21 cellular contexts compared by ENCODE assay signal in genomic region chr14:39406560-39406959, GRCh38.
"Had no signal": no experiment of that assay in that cellular context is flagged by ENCODE, and none has a peak within 500 bp of the region (broad histone marks: within the 10 kb centered on the region; RNA-seq: fewer than 3 reads in every experiment).

No MANE protein-coding gene starts in this region.

- H3K9me3 Mint-ChIP-seq: immature natural killer cell had no signal

- H3K27me3 Mint-ChIP-seq: activated CD4-positive, alpha-beta T cell treated with anti-CD3 and anti-CD28 coated beads, Interleukin-2, amount 10 ng/mL, durations not matched to agents 7 days and 5 days; naive thymus-derived CD8-positive, alpha-beta T cell had no signal

- DNase-seq: activated CD4-positive, alpha-beta T cell treated with anti-CD3 and anti-CD28 coated beads, Interleukin-2, amount 10 ng/mL, durations not matched to agents 7 days and 5 days; activated CD4-positive, CD25-positive, alpha-beta regulatory T cell; activated CD8-positive, alpha-beta memory T cell treated with anti-CD3 and anti-CD28 coated beads, Interleukin-2, amount 50 U/mL, for 4 hours; activated gamma-delta T cell treated with Interleukin-2 at 50 U/mL for 16 hours; immature natural killer cell; kidney glomerular epithelial cell; left ventricle myocardium superior; naive thymus-derived CD8-positive, alpha-beta T cell; pancreas; stimulated activated CD4-positive, alpha-beta T cell treated with anti-CD3 and anti-CD28 coated beads, Interleukin-4, amount 100 ng/mL, for 1 hour; stomach; T-helper 1 cell; T-helper 9 cell; testis; upper lobe of right lung had no signal

- ATAC-seq: left ventricle myocardium superior; naive thymus-derived CD8-positive, alpha-beta T cell; pancreas; sciatic nerve; upper lobe of right lung had no signal

- H3K27ac ChIP-seq: ascending aorta, coronary artery, neutrophil, pancreas, stomach, testis, upper lobe of right lung had no signal

- H3K4me3 Mint-ChIP-seq: activated CD4-positive, alpha-beta T cell treated with anti-CD3 and anti-CD28 coated beads, Interleukin-2, amount 10 ng/mL, durations not matched to agents 7 days and 5 days; activated T-helper 1 cell treated with anti-CD3 and anti-CD28 coated beads, Interleukin-12 subunit alpha, Interleukin-12 subunit beta, Interleukin-2, Interleukin-4 antibody, amounts not matched to agents 30 ng/mL and 10 ng/mL and 1 ng/mL, durations not matched to agents 14 hours and 24 hours and 36 hours; naive thymus-derived CD8-positive, alpha-beta T cell had no signal

- H3K4me1 ChIP-seq: ascending aorta, pancreas, stomach, testis, upper lobe of right lung had no signal

- H3K27ac Mint-ChIP-seq: activated CD4-positive, alpha-beta T cell treated with anti-CD3 and anti-CD28 coated beads, Interleukin-2, amount 10 ng/mL, durations not matched to agents 7 days and 5 days; activated T-helper 1 cell treated with anti-CD3 and anti-CD28 coated beads, Interleukin-12 subunit alpha, Interleukin-12 subunit beta, Interleukin-2, Interleukin-4 antibody, amounts not matched to agents 30 ng/mL and 10 ng/mL and 1 ng/mL, durations not matched to agents 14 hours and 24 hours and 36 hours had no signal

- H3K36me3 ChIP-seq: pancreas, upper lobe of right lung had no signal

- H3K4me3 ChIP-seq: ascending aorta, coronary artery, pancreas, smooth muscle cell, stomach, testis, upper lobe of right lung had no signal

- H3K4me1 Mint-ChIP-seq: activated CD4-positive, alpha-beta T cell treated with anti-CD3 and anti-CD28 coated beads, Interleukin-2, amount 10 ng/mL, durations not matched to agents 7 days and 5 days had no signal

- H3K27me3 ChIP-seq: ascending aorta, neutrophil, pancreas, stomach, testis, upper lobe of right lung had no signal

- H3K9me3 ChIP-seq: neutrophil, pancreas, stomach, testis, upper lobe of right lung had no signal
